Comparison of ENCODE assay signal across 8 cellular contexts in genomic region chr18:54358495-54358793, GRCh38. TPM values are rescaled to one million over a fixed set of nuclear protein-coding genes. Genes with fewer than 3 reads are reported as not detected.
DNase-seq lines count a peak whose midpoint lies in the region; ATAC-seq and TF ChIP-seq lines count a peak whose summit lies in the region.

No MANE protein-coding gene starts in this region.

- peak overlapping the region; percentile 92 for H3K27ac Mint-ChIP-seq in natural killer cell

- no peaks in the 10 kb centered on the region for H3K36me3 ChIP-seq in Peyer's patch
- peaks cover 0 to 4% (median 0%) of the 10 kb centered on the region in 4 donors for H3K36me3 ChIP-seq in esophagus muscularis mucosa

- H3K9me3 ChIP-seq in Peyer's patch (no peaks in the 10 kb centered on the region), esophagus muscularis mucosa (no peaks in the 10 kb centered on the region)

- 0% methylated on average over 15 of the region's 15 CpGs for WGBS in esophagus muscularis mucosa

- no peaks in the 10 kb centered on the region for H3K9me3 Mint-ChIP-seq in natural killer cell

- H3K4me1 ChIP-seq in Peyer's patch (peaks cover 0 to 7% (median 0%) of the 10 kb centered on the region in 4 donors), esophagus muscularis mucosa (peaks cover 0 to 19% (median 15%) of the 10 kb centered on the region in 4 donors)

- intact Hi-C loops in esophagus muscularis mucosa (cut with DNase I) = no loop called here
- intact Hi-C loops in natural killer cell (cut with micrococcal nuclease) = loop anchor here (1.0 to 10.0 kb wide), 2 partner anchors 32 to 56 kb away; no protein-coding TSS in a partner anchor

- H3K4me1 Mint-ChIP-seq in natural killer cell = peaks cover 22% of the 10 kb centered on the region in 2 donors

- peak overlapping the region; percentile 75 for H3K4me3 ChIP-seq in HFF-Myc (replicated peaks; ENCODE audit: low read depth, low read length)
- peak overlapping the region; percentile 54 to 76 (median 62) for H3K4me3 ChIP-seq in Peyer's patch
- peak overlapping the region; percentile 67 to 78 (median 74) for H3K4me3 ChIP-seq in esophagus muscularis mucosa

- TF ChIP-seq CTCF in HFF-Myc (IDR thresholded peaks at IDR 0.05; ENCODE audit: low read depth, low read length, missing control alignments) (no peak), Peyer's patch (IDR thresholded peaks at IDR 0.05) (no peak), esophagus muscularis mucosa (IDR thresholded peaks at IDR 0.05) (no peak), natural killer cell (IDR thresholded peaks at IDR 0.05) (no peak)

- H3K27me3 Mint-ChIP-seq in natural killer cell (ENCODE audit: low read depth in 2 of 2) = no peaks in the 10 kb centered on the region

- DNase-seq in NCI-H2171 (lab: John Stamatoyannopoulos, UW) (peak; percentile 2), NCI-H2171 treated with DMSO at 0.1 percent for 48 hours (lab: John Stamatoyannopoulos, UW) (no peak), HFF-Myc (ENCODE audit: extremely low read depth, low read depth) (peak; percentile 3), Peyer's patch (no peak), esophagus muscularis mucosa (ENCODE audit: extremely low spot score) (no peak), natural killer cell (no peak), NCI-H2227 (lab: John Stamatoyannopoulos, UW; ENCODE audit: unreplicated experiment) (no peak)
- no peak for DNase-seq in stimulated activated naive CD4-positive, alpha-beta T cell treated with Interleukin-2 at 50 U/mL for 16 hours (lab: John Stamatoyannopoulos, UW)

- TF ChIP-seq EP300 in esophagus muscularis mucosa (IDR thresholded peaks at IDR 0.05) = no peak

- H3K27ac ChIP-seq in Peyer's patch (peak overlapping the region in 3 of 4 donors; percentile 45 to 78 (median 60)), esophagus muscularis mucosa (replicated peaks in 1 of 4) (peak overlapping the region in 2 of 4 donors; percentile 64 to 68)

- TF ChIP-seq POLR2A in Peyer's patch (IDR thresholded peaks at IDR 0.05) (no peak), esophagus muscularis mucosa (IDR thresholded peaks at IDR 0.05; ENCODE audit: low read depth) (no peak)

- peak overlapping the region; percentile 100 for H3K4me3 Mint-ChIP-seq in natural killer cell

- H3K36me3 Mint-ChIP-seq in natural killer cell = no peaks in the 10 kb centered on the region

- no peak for ATAC-seq in natural killer cell

- H3K27me3 ChIP-seq in Peyer's patch (no peaks in the 10 kb centered on the region), esophagus muscularis mucosa (no peaks in the 10 kb centered on the region)

RNA-seq across cellular contexts. Expression of gene C18orf54, which starts 0.7 kb away (rescaled TPM):
- 1 to 10 TPM in 3 of 4 donors, under 1 TPM in 1; 0.57 to 2.5 (median 1.4) TPM for total RNA-seq in Peyer's patch
- total RNA-seq in esophagus muscularis mucosa = 1 to 10 TPM in 2 of 4 donors, under 1 TPM in 2; 0.84 to 1.7 (median 1.1) TPM
- total RNA-seq in natural killer cell = 1 to 10 TPM; 1.8 to 3.2 (median 2.0) TPM

RNA-seq across cellular contexts. Expression of gene STARD6, which starts 0.8 kb away (rescaled TPM):
- not detected for total RNA-seq in Peyer's patch
- not detected for total RNA-seq in esophagus muscularis mucosa
- total RNA-seq in natural killer cell = not detected

Comparison
In these comparisons a context has a peak if more than half of its experiments do, and no peak if none do; other contexts are left out.
1. DNase-seq: peak in NCI-H2171 (single experiment) and HFF-Myc (single experiment); none in NCI-H2171 treated with DMSO at 0.1 percent for 48 hours (single experiment), Peyer's patch (0 of 3), esophagus muscularis mucosa (single experiment), natural killer cell (single experiment), stimulated activated naive CD4-positive, alpha-beta T cell treated with Interleukin-2 at 50 U/mL for 16 hours (single experiment) and NCI-H2227 (single experiment).
2. Peak in every context shown above with its lines, with median percentiles within 50 percentile points of each other: H3K4me3 ChIP-seq.